30 cellular contexts compared by ENCODE assay signal in genomic region chr7:4840097-4840501, GRCh38. TPM values are rescaled to one million over a fixed set of nuclear protein-coding genes. Genes with fewer than 3 reads are reported as not detected.
"Had no signal": no experiment of that assay in that cellular context is flagged by ENCODE, and none has a peak within 500 bp of the region (broad histone marks: within the 10 kb centered on the region; RNA-seq: fewer than 3 reads in every experiment).

No MANE protein-coding gene starts in this region.

- H3K4me3 ChIP-seq: adrenal gland, ascending aorta, dorsolateral prefrontal cortex, esophagus muscularis mucosa, hepatocyte, lower lobe of right lung, sigmoid colon, smooth muscle cell, thoracic aorta had no signal

- H3K9me3 ChIP-seq: adrenal gland, ascending aorta, esophagus muscularis mucosa, lower lobe of right lung, sigmoid colon, thoracic aorta had no signal

- H3K36me3 ChIP-seq: adrenal gland, ascending aorta, brain microvascular endothelial cell, lower lobe of right lung, sigmoid colon, thoracic aorta had no signal

- H3K27me3 ChIP-seq: adrenal gland, ascending aorta, brain microvascular endothelial cell, dorsolateral prefrontal cortex, esophagus muscularis mucosa, hepatocyte, sigmoid colon had no signal

- DNase-seq: activated CD4-positive, alpha-beta T cell treated with anti-CD3 and anti-CD28 coated beads for 1 hour; activated CD4-positive, alpha-beta T cell treated with anti-CD3 and anti-CD28 coated beads, Interleukin-2, amount 50 U/mL, for 1 hour; activated CD8-positive, alpha-beta T cell treated with anti-CD3 and anti-CD28 coated beads, Interleukin-2, amount 10 ng/mL, durations not matched to agents 7 days and 5 days; activated gamma-delta T cell; brain microvascular endothelial cell; central memory CD4-positive, alpha-beta T cell; effector memory CD8-positive, alpha-beta T cell; glutamatergic neuron; immature natural killer cell; lower lobe of right lung; mesendoderm; naive thymus-derived CD4-positive, alpha-beta T cell; sigmoid colon; stimulated activated CD4-positive, alpha-beta T cell treated with anti-CD3 and anti-CD28 coated beads, Interleukin-2, amount 100 ng/mL, for 48 hours; stimulated activated CD8-positive, alpha-beta memory T cell treated with anti-CD3 and anti-CD28 coated beads, Interleukin-4, amount 100 ng/mL, for 48 hours; stimulated activated naive B cell treated with anti-CD40 and anti-IgM and Interleukin-4, amounts not matched to agents 10 μg/mL and 1 μg/mL and 100 μg/mL, for 72 hours; T-helper 2 cell had no signal

- ATAC-seq: activated CD8-positive, alpha-beta T cell treated with anti-CD3 and anti-CD28 coated beads, Interleukin-2, amount 10 ng/mL, durations not matched to agents 7 days and 5 days; activated naive CD4-positive, alpha-beta T cell treated with anti-CD3 and anti-CD28 coated beads, Interleukin-2, amount 50 U/mL, for 72 hours; effector memory CD8-positive, alpha-beta T cell; left lobe of liver; lower lobe of right lung; naive thymus-derived CD4-positive, alpha-beta T cell; stimulated activated naive B cell treated with anti-CD40 and anti-IgM and Interleukin-4, amounts not matched to agents 10 μg/mL and 1 μg/mL and 100 μg/mL, for 72 hours had no signal

- H3K4me1 ChIP-seq: adrenal gland, ascending aorta, lower lobe of right lung, sigmoid colon had no signal

- H3K27ac ChIP-seq: adrenal gland, ascending aorta, brain microvascular endothelial cell, dorsolateral prefrontal cortex, esophagus muscularis mucosa, hepatocyte, lower lobe of right lung, sigmoid colon, thoracic aorta, VCaP had no signal

RNA-seq across cellular contexts. Expression of gene PAPOLB, which starts 21.7 kb away (rescaled TPM):
- total RNA-seq: activated naive CD4-positive, alpha-beta T cell treated with anti-CD3 and anti-CD28 coated beads, Interleukin-2, amount 50 U/mL, for 72 hours; activated T-helper 1 cell treated with anti-CD3 and anti-CD28 coated beads, Interleukin-12 subunit alpha, Interleukin-12 subunit beta, Interleukin-2, Interleukin-4 antibody, amounts not matched to agents 30 ng/mL and 10 ng/mL and 1 ng/mL, durations not matched to agents 14 hours and 24 hours and 36 hours; adrenal gland; ascending aorta; hepatocyte; left lobe of liver; naive thymus-derived CD4-positive, alpha-beta T cell; renal cortical epithelial cell had no signal
- polyA plus RNA-seq: endothelial cell of umbilical vein; hepatocyte; naive thymus-derived CD4-positive, alpha-beta T cell; smooth muscle cell had no signal

RNA-seq across cellular contexts. Expression of gene RADIL, which starts 43.4 kb away (rescaled TPM):
- total RNA-seq: renal cortical epithelial cell had no signal
- polyA plus RNA-seq: immature natural killer cell had no signal
